In the genomic region with DNA sequence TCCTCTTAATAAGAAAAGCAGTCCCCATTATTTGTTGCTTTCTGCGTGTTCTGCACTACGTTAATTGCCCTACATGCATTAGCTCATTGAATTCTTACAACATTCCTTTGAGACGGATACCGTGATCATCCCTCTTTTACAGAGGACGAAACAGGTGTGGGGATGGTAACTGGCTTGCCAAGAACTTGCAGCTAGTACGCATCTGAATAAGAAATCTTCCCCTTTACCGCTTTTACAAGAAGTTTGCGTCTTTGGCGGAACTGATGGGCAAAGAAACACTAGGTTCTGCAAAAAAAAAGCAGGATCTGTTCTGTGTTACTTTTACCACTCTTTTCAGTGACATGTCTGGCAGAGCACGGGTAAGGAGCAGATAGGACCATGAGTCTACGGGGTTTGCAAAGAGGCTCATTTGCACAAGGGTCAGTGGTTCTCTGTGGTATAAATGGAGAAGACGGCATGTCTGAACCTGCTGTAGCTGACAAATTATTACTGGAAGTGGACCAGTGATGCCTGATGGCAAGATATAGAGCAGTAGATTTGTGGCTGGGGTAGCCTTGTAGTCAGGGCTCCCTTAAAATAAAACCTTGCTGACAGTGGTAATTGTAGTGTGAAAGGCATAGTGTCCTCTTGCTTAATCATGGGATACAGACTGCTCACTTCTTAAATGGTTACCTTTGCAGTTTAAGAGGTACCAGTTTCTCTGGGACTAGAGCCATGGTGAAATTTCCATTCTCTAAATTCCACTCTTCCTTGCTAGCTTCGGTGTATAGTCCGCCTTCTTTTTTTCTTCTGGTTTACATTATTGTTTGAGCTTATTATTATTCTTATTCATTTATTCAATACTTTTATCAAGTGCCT, we compare ENCODE assay signal across 8 cellular contexts. TPM values are rescaled to one million over a fixed set of nuclear protein-coding genes. Genes with fewer than 3 reads are reported as not detected.
DNase-seq lines count a peak whose midpoint lies in the region; ATAC-seq, FAIRE-seq and TF ChIP-seq lines count a peak whose summit lies in the region.

No MANE protein-coding gene starts in this region.

- SMC1A ChIA-PET in GM12878 (lab: Charles Lee; ENCODE audit: uncharacterized antibody, unreplicated experiment) = interaction anchor here (0.6 to 4.5 kb wide), 9 partner anchors 11 to 543 kb away, joined by 3 to 19 read pairs (median 3); a partner anchor contains a TSS

- H3K9me3 Mint-ChIP-seq in type B pancreatic cell = no peaks in the 10 kb centered on the region

- 15% methylated on average over 14 of the region's 14 CpGs for WGBS in GM12878 (ENCODE audit: insufficient coverage, insufficient replicate concordance, low lambda C conversion rate, missing lambda C conversion rate)
- WGBS in right lobe of liver (ENCODE audit: insufficient coverage, low coverage, low lambda C conversion rate, missing lambda C conversion rate) = 60% methylated on average over 14 of the region's 14 CpGs

- H3K4me1 ChIP-seq in GM12878 (ENCODE audit: control insufficient read depth, insufficient read depth, low read length) (peaks cover 9% of the 10 kb centered on the region), right lobe of liver (no peaks in the 10 kb centered on the region)

- H3K27me3 Mint-ChIP-seq in type B pancreatic cell = no peaks in the 10 kb centered on the region

- H2AFZ ChIP-seq in GM12878 (ENCODE audit: control insufficient read depth, low read depth, low read length) = peak overlapping the region; percentile 89

- peak; percentile 33 for ATAC-seq in GM12878
- no peak for ATAC-seq in right lobe of liver
- no peak for ATAC-seq in GM18505 (IDR thresholded peaks at IDR 0.05; ENCODE audit: unreplicated experiment)
- no peak for ATAC-seq in HG03439 (IDR thresholded peaks at IDR 0.05; ENCODE audit: unreplicated experiment)

- RAD21 ChIA-PET in GM12878 (lab: Charles Lee; ENCODE audit: unreplicated experiment) = interaction anchor here (0.6 to 2.5 kb wide), 4 partner anchors 9 to 32 kb away, joined by 3 to 24 read pairs (median 4); a partner anchor contains a TSS

- CTCF ChIA-PET in GM12878 (lab: Yijun Ruan, JAX) = interaction anchor here (0.9 to 5.2 kb wide), 4 partner anchors 15 to 30 kb away, joined by 3 to 56 read pairs (median 12); a partner anchor contains a TSS

- peak overlapping the region; percentile 57 for H3K9ac ChIP-seq in GM12878 (ENCODE audit: control insufficient read depth, insufficient read depth, low read length)

- H3K27ac Mint-ChIP-seq in type B pancreatic cell = peak overlapping the region; percentile 93

- TF ChIP-seq EP300 in GM12878 (IDR thresholded peaks at IDR 0.05; ENCODE audit: borderline replicate concordance in 1 of 2, control insufficient read depth in 1 of 2, low read depth in 2 of 2, low read length in 2 of 2) = no peak

- FAIRE-seq in GM12878 (lab: Jason Lieb, UNC) = no peak

- intact Hi-C loops in GM12878 (cut with micrococcal nuclease; ENCODE audit: unreplicated experiment) (loop anchor here (2.0 to 5.0 kb wide), 2 partner anchors 30 to 458 kb away; a partner anchor contains a TSS), right lobe of liver (cut with DNase I) (no loop called here)

- H4K20me1 ChIP-seq in GM12878 (ENCODE audit: control insufficient read depth, insufficient read depth) = no peaks in the 10 kb centered on the region

- in situ Hi-C loops in GM12878 (cut with MboI) = loop anchor here (10.0 kb wide), 1 partner anchor 730 kb away; a partner anchor contains a TSS

- DNase-seq in ELF-1 (ENCODE audit: low read depth, low spot score) = peak; percentile 24
- peak; percentile 57 for DNase-seq in NCI-H1105 treated with DMSO at 0.1 percent for 48 hours (lab: John Stamatoyannopoulos, UW)
- peak; percentile 45 for DNase-seq in GM12878 (ENCODE audit: low read depth, low spot score)
- no peak for DNase-seq in right lobe of liver
- no peak for DNase-seq in type B pancreatic cell (ENCODE audit: extremely low spot score, unreplicated experiment)
- DNase-seq in 8988T = no peak

- POLR2A ChIA-PET in GM12878 (lab: Charles Lee) = interaction anchor here (1.5 to 2.6 kb wide), 2 partner anchors 28 to 30 kb away, joined by 5 to 23 read pairs; a partner anchor contains a TSS

- peak overlapping the region; percentile 84 for H3K4me2 ChIP-seq in GM12878 (ENCODE audit: control insufficient read depth, insufficient read depth)

- no peaks in the 10 kb centered on the region for H3K27me3 ChIP-seq in GM12878 (replicated peaks in 1 of 2; ENCODE audit: control insufficient read depth in 2 of 2, insufficient read depth in 2 of 2, low read length in 1 of 2)
- H3K27me3 ChIP-seq in right lobe of liver = no peaks in the 10 kb centered on the region

- H3K4me3 Mint-ChIP-seq in type B pancreatic cell = peak overlapping the region; percentile 99

- peaks cover 28% of the 10 kb centered on the region for H3K4me1 Mint-ChIP-seq in type B pancreatic cell (ENCODE audit: unreplicated experiment)

- TF ChIP-seq RAD21 in GM12878 (IDR thresholded peaks at IDR 0.05; ENCODE audit: insufficient read depth, low read depth, low read length) = no peak

- peaks cover 55% of the 10 kb centered on the region for H3K79me2 ChIP-seq in GM12878 (ENCODE audit: control insufficient read depth, insufficient read depth, low read length)

- H3K27ac ChIP-seq in GM12878 (ENCODE audit: control insufficient read depth, insufficient read depth) (peak overlapping the region; percentile 72), right lobe of liver (peak overlapping the region in 1 of 3 donors; percentile 13)

- H3K4me3 ChIP-seq in GM12878 (peak overlapping the region; percentile 69), right lobe of liver (peak overlapping the region; percentile 74 to 90 (median 83))

- H3K9me3 ChIP-seq in GM12878 (replicated peaks; ENCODE audit: control insufficient read depth, insufficient read depth, low read length) = no peaks in the 10 kb centered on the region
- H3K9me3 ChIP-seq in right lobe of liver = no peaks in the 10 kb centered on the region

- BruUV-seq in GM12878 (replicated peaks; lab: Mats Ljungman, UMichigan) = no TSS peak

- peaks cover 5% of the 10 kb centered on the region for H3K36me3 Mint-ChIP-seq in type B pancreatic cell

- H3K36me3 ChIP-seq in GM12878 (ENCODE audit: control insufficient read depth in 2 of 2, insufficient read depth in 2 of 2, low read length in 1 of 2) = no peaks in the 10 kb centered on the region; a peak in 2 of 4 replicates
- H3K36me3 ChIP-seq in right lobe of liver = peaks cover 0 to 2% (median 0%) of the 10 kb centered on the region in 4 donors

- TF ChIP-seq POLR2A in GM12878 (IDR thresholded peaks at IDR 0.05; ENCODE audit: low read depth, low read length) = peak; percentile 52
- no peak for TF ChIP-seq POLR2A in right lobe of liver (IDR thresholded peaks at IDR 0.05)
- no peak for TF ChIP-seq POLR2A in GM18505 (IDR thresholded peaks at IDR 0.05; ENCODE audit: borderline replicate concordance, extremely low read depth, insufficient read depth, insufficient read length)

- TF ChIP-seq CTCF in GM12878 (IDR thresholded peaks at IDR 0.05 in 2 of 3, conservative IDR thresholded peaks at IDR 0.05 in 1 of 3; ENCODE audit: control insufficient read depth in 2 of 3, extremely low read depth in 1 of 3, insufficient read depth in 1 of 3, low read depth in 3 of 3, low read length in 3 of 3) (no peak), right lobe of liver (IDR thresholded peaks at IDR 0.05) (no peak), type B pancreatic cell (conservative IDR thresholded peaks at IDR 0.05) (no peak)

RNA-seq across cellular contexts. Expression of a gene that starts 1.4 kb away (rescaled TPM):
- total RNA-seq in GM12878 (2013; cell fraction: nucleolus; rRNA removed) = 93.0 and 99.0 TPM in 2 replicates
- total RNA-seq in GM12878 (2014; rRNA removed) (24.3 and 26.8 TPM in 2 replicates), GM12878 (2014; rRNA removed; fragmentation: Illumina TruSeq; extraction: Trizol) (28.2 and 29.3 TPM in 2 replicates), GM12878 (2021) (18.7 and 25.1 TPM in 2 replicates), right lobe of liver (1 to 10 TPM; 2.6 to 5.6 (median 4.2) TPM), type B pancreatic cell (ENCODE audit: low replicate concordance) (14.7 and 29.1 TPM in 2 replicates)
- 9.8 TPM for polyA plus RNA-seq in GM12878 (2011; ENCODE audit: low read depth)
- polyA plus RNA-seq in GM12878 (2011; rRNA removed) (34.7 and 50.9 TPM in 2 replicates), GM12878 (2014; fragmentation: Illumina TruSeq; extraction: Trizol) (32.8 and 37.3 TPM in 2 replicates), GM12878 (2014; fragmentation: Nextera tagmentation; extraction: Ambion mirVana) (1 to 10 TPM; 6.4 to 7.9 TPM), GM12878 (2014; rRNA removed) (18.6 and 19.6 TPM in 2 replicates), GM12878 (2016; fragmentation: Nextera tagmentation; extraction: Ambion mirVana) (10 to 100 TPM; 35.0 to 38.1 TPM)
- 13.0 and 13.3 TPM in 2 replicates for polyA plus RNA-seq in GM12878 (2011; cell fraction: cytosol; rRNA removed)
- polyA plus RNA-seq in GM12878 (2011; cell fraction: nucleus; rRNA removed) = 21.2 and 27.5 TPM in 2 replicates
- 12.2 and 18.4 TPM in 2 replicates for polyA plus RNA-seq in GM12878 (2012)
- polyA minus RNA-seq in GM12878 (2011; rRNA and poly(A)+ RNA removed) = 15.6 and 23.2 TPM in 2 replicates
- 12.2 and 16.0 TPM in 2 replicates for polyA minus RNA-seq in GM12878 (2011; cell fraction: cytosol; rRNA and poly(A)+ RNA removed)
- polyA minus RNA-seq in GM12878 (2011; cell fraction: nucleus; rRNA and poly(A)+ RNA removed) = 18.3 and 27.0 TPM in 2 replicates

RNA-seq across cellular contexts. Expression of a gene that starts 3.2 kb away (rescaled TPM):
- 22.9 and 26.4 TPM in 2 replicates for total RNA-seq in GM12878 (2013; cell fraction: nucleolus; rRNA removed)
- total RNA-seq in GM12878 (2014; rRNA removed) (19.9 and 23.3 TPM in 2 replicates), GM12878 (2014; rRNA removed; fragmentation: Illumina TruSeq; extraction: Trizol) (20.6 and 20.8 TPM in 2 replicates), GM12878 (2021) (23.0 and 26.7 TPM in 2 replicates), right lobe of liver (10 to 100 TPM; 19.1 to 30.5 (median 21.1) TPM), type B pancreatic cell (ENCODE audit: low replicate concordance) (66.7 and 90.0 TPM in 2 replicates)
- 18.0 TPM for polyA plus RNA-seq in GM12878 (2011; ENCODE audit: low read depth)
- polyA plus RNA-seq in GM12878 (2011; rRNA removed) (19.9 and 23.3 TPM in 2 replicates), GM12878 (2014; fragmentation: Illumina TruSeq; extraction: Trizol) (25.0 and 31.2 TPM in 2 replicates), GM12878 (2014; fragmentation: Nextera tagmentation; extraction: Ambion mirVana) (10 to 100 TPM; 14.8 to 17.3 TPM), GM12878 (2014; rRNA removed) (21.3 and 22.0 TPM in 2 replicates), GM12878 (2016; fragmentation: Nextera tagmentation; extraction: Ambion mirVana) (10 to 100 TPM; 29.6 to 31.8 TPM)
- 16.1 and 17.2 TPM in 2 replicates for polyA plus RNA-seq in GM12878 (2011; cell fraction: cytosol; rRNA removed)
- 9.2 and 10.0 TPM in 2 replicates for polyA plus RNA-seq in GM12878 (2011; cell fraction: nucleus; rRNA removed)
- 17.7 and 17.8 TPM in 2 replicates for polyA plus RNA-seq in GM12878 (2012)
- polyA minus RNA-seq in GM12878 (2011; rRNA and poly(A)+ RNA removed) = 11.3 and 13.0 TPM in 2 replicates
- polyA minus RNA-seq in GM12878 (2011; cell fraction: cytosol; rRNA and poly(A)+ RNA removed) = 4.0 and 4.4 TPM in 2 replicates
- polyA minus RNA-seq in GM12878 (2011; cell fraction: nucleus; rRNA and poly(A)+ RNA removed) = 8.6 and 15.5 TPM in 2 replicates

RNA-seq across cellular contexts. Expression of a gene that starts 30.4 kb away (rescaled TPM):
- total RNA-seq in GM12878 (2013; cell fraction: nucleolus; rRNA removed) = 85.6 and 87.7 TPM in 2 replicates
- total RNA-seq in GM12878 (2014; rRNA removed) (22.1 and 22.5 TPM in 2 replicates), GM12878 (2014; rRNA removed; fragmentation: Illumina TruSeq; extraction: Trizol) (27.3 and 27.8 TPM in 2 replicates), GM12878 (2021) (35.7 and 42.3 TPM in 2 replicates), right lobe of liver (10 to 100 TPM; 19.3 to 24.3 (median 20.4) TPM), type B pancreatic cell (ENCODE audit: low replicate concordance) (59.1 and 62.0 TPM in 2 replicates)
- 10.7 TPM for polyA plus RNA-seq in GM12878 (2011; ENCODE audit: low read depth)
- polyA plus RNA-seq in GM12878 (2011; rRNA removed) (14.9 TPM in 2 replicates), GM12878 (2014; fragmentation: Illumina TruSeq; extraction: Trizol) (34.3 and 34.4 TPM in 2 replicates), GM12878 (2014; fragmentation: Nextera tagmentation; extraction: Ambion mirVana) (10 to 100 TPM; 15.2 to 20.2 TPM), GM12878 (2014; rRNA removed) (23.6 and 24.8 TPM in 2 replicates), GM12878 (2016; fragmentation: Nextera tagmentation; extraction: Ambion mirVana) (10 to 100 TPM; 43.6 to 44.1 TPM)
- polyA plus RNA-seq in GM12878 (2011; cell fraction: cytosol; rRNA removed) = 20.3 and 23.6 TPM in 2 replicates
- 34.6 and 36.1 TPM in 2 replicates for polyA plus RNA-seq in GM12878 (2011; cell fraction: nucleus; rRNA removed)
- polyA plus RNA-seq in GM12878 (2012) = 13.1 and 15.7 TPM in 2 replicates
- polyA minus RNA-seq in GM12878 (2011; rRNA and poly(A)+ RNA removed) = 52.6 and 55.4 TPM in 2 replicates
- polyA minus RNA-seq in GM12878 (2011; cell fraction: cytosol; rRNA and poly(A)+ RNA removed) = 15.5 and 21.2 TPM in 2 replicates
- polyA minus RNA-seq in GM12878 (2011; cell fraction: nucleus; rRNA and poly(A)+ RNA removed) = 42.8 and 57.3 TPM in 2 replicates

Comparison
In these comparisons a context has a peak if more than half of its experiments do, and no peak if none do; other contexts are left out.
1. DNase-seq: peak in ELF-1 (single experiment), NCI-H1105 treated with DMSO at 0.1 percent for 48 hours (single experiment) and GM12878 (single experiment); none in right lobe of liver (0 of 3), type B pancreatic cell (single experiment) and 8988T (single experiment).